1 cellular context compared by ENCODE assay signal in genomic region chr9:89022071-89022721, GRCh38.
TF ChIP-seq lines count a peak whose summit lies in the region.

No MANE protein-coding gene starts in this region.

TF ChIP-seq in HepG2, 621 proteins besides CTCF, POLR2A, EP300 and RAD21:
- TF ChIP-seq, protein P1, sequence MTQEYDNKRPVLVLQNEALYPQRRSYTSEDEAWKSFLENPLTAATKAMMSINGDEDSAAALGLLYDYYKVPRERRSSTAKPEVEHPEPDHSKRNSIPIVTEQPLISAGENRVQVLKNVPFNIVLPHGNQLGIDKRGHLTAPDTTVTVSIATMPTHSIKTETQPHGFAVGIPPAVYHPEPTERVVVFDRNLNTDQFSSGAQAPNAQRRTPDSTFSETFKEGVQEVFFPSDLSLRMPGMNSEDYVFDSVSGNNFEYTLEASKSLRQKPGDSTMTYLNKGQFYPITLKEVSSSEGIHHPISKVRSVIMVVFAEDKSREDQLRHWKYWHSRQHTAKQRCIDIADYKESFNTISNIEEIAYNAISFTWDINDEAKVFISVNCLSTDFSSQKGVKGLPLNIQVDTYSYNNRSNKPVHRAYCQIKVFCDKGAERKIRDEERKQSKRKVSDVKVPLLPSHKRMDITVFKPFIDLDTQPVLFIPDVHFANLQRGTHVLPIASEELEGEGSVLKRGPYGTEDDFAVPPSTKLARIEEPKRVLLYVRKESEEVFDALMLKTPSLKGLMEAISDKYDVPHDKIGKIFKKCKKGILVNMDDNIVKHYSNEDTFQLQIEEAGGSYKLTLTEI (CRISPR knock-in tag; conservative IDR thresholded peaks at IDR 0.05), result no peak
- TF ChIP-seq RBM39 (IDR thresholded peaks at IDR 0.05; ENCODE audit: low read depth, low read length, poor library complexity, severe bottlenecking) (no peak), ZBTB1 (CRISPR knock-in tag; IDR thresholded peaks at IDR 0.05; ENCODE audit: borderline replicate concordance) (no peak), ZMYM2 (CRISPR knock-in tag; IDR thresholded peaks at IDR 0.05) (no peak), ZSCAN9 (CRISPR knock-in tag; IDR thresholded peaks at IDR 0.05; ENCODE audit: borderline replicate concordance) (no peak), NR2F2 (IDR thresholded peaks at IDR 0.05; ENCODE audit: borderline replicate concordance, low read depth) (no peak), HMGA1 (CRISPR knock-in tag; conservative IDR thresholded peaks at IDR 0.05) (no peak), YY1 (IDR thresholded peaks at IDR 0.05; ENCODE audit: insufficient read depth, insufficient replicate concordance, low read depth, low read length) (no peak), ZNF614 (CRISPR knock-in tag; IDR thresholded peaks at IDR 0.05; ENCODE audit: borderline replicate concordance) (no peak), ZNF891 (CRISPR knock-in tag; IDR thresholded peaks at IDR 0.05) (no peak), SKI (IDR thresholded peaks at IDR 0.05; ENCODE audit: partially characterized antibody) (no peak), DPF2 (CRISPR knock-in tag; IDR thresholded peaks at IDR 0.05; ENCODE audit: borderline replicate concordance, low read depth) (no peak), AKAP8 (CRISPR knock-in tag; IDR thresholded peaks at IDR 0.05) (no peak), ZNF629 (CRISPR knock-in tag; conservative IDR thresholded peaks at IDR 0.05) (no peak), ZMAT3 (CRISPR knock-in tag; conservative IDR thresholded peaks at IDR 0.05) (no peak), ZNF674 (CRISPR knock-in tag; IDR thresholded peaks at IDR 0.05; ENCODE audit: low read depth) (no peak)
- TF ChIP-seq, protein P2, sequence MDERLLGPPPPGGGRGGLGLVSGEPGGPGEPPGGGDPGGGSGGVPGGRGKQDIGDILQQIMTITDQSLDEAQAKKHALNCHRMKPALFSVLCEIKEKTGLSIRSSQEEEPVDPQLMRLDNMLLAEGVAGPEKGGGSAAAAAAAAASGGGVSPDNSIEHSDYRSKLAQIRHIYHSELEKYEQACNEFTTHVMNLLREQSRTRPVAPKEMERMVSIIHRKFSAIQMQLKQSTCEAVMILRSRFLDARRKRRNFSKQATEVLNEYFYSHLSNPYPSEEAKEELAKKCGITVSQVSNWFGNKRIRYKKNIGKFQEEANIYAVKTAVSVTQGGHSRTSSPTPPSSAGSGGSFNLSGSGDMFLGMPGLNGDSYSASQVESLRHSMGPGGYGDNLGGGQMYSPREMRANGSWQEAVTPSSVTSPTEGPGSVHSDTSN (CRISPR knock-in tag; IDR thresholded peaks at IDR 0.05), result no peak
